1 cellular context compared by ENCODE assay signal in the genomic region with DNA sequence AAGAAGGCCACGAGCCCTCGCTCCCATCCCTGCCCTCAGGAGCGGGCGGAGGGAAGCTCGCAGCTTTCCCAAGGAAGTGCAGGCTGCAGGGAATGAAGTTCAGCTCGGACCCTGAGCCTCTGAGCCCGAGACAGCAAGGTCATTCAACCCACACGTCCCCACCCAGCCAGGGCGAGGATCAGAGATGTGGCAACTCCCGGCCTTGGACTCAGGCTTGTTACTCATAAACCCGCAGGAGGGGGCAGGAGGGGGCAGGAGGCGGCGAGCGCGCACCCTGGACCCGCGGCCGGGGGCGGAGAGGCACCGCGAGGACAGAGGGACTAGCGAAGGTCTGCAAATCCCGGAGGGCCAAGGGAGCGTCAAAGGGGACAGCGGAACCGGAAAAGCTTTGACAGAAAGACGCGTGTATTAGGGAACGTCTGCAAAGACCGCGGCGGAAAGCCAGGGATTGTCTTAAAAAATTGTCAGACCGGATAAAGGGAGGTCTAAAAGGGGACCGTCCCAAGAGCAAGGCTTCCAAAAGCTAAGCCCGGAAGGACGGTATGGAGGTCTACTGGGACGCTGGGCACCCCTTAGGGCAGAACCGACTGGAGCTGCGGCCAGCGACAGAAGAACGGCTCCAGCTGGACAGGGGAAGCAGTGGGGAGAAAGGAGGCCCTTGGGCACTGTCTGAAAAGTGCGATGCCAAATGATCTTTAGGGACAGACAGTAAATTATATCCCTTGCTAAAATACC.
A peak's percentile ranks its signal among the peaks of the same experiment; 100 is the strongest.
TF ChIP-seq lines count a peak whose summit lies in the region.

No MANE protein-coding gene starts in this region.

TF ChIP-seq in K562, 482 proteins besides CTCF, POLR2A, EP300 and RAD21 (continues in another document):
- TF ChIP-seq, protein P1, sequence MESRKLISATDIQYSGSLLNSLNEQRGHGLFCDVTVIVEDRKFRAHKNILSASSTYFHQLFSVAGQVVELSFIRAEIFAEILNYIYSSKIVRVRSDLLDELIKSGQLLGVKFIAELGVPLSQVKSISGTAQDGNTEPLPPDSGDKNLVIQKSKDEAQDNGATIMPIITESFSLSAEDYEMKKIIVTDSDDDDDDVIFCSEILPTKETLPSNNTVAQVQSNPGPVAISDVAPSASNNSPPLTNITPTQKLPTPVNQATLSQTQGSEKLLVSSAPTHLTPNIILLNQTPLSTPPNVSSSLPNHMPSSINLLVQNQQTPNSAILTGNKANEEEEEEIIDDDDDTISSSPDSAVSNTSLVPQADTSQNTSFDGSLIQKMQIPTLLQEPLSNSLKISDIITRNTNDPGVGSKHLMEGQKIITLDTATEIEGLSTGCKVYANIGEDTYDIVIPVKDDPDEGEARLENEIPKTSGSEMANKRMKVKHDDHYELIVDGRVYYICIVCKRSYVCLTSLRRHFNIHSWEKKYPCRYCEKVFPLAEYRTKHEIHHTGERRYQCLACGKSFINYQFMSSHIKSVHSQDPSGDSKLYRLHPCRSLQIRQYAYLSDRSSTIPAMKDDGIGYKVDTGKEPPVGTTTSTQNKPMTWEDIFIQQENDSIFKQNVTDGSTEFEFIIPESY (CRISPR knock-in tag; IDR thresholded peaks at IDR 0.05) = 0 out of 2 replicates have a peak, but pooled peaks have one; percentile 23
- TF ChIP-seq TCF7 (IDR thresholded peaks at IDR 0.05; ENCODE audit: borderline replicate concordance) (0 out of 2 replicates have a peak, but pooled peaks have one; percentile 22), DMBX1 (CRISPR knock-in tag; IDR thresholded peaks at IDR 0.05; ENCODE audit: borderline replicate concordance) (0 out of 2 replicates have a peak, but pooled peaks have one; percentile 18), SIN3A (IDR thresholded peaks at IDR 0.05; ENCODE audit: borderline replicate concordance in 2 of 2, control insufficient read depth in 1 of 2, low read depth in 2 of 2, low read length in 2 of 2) (peak in 1 of 2 experiments; percentile 7; a peak in 1 of 4 replicates), MEF2D (tag; conservative IDR thresholded peaks at IDR 0.05; ENCODE audit: low read depth) (no peak), FOXA1 (IDR thresholded peaks at IDR 0.05; ENCODE audit: borderline replicate concordance) (no peak), EHMT2 (IDR thresholded peaks at IDR 0.05) (peak; percentile 61; the same call in 1 of the 2 replicates), ZNF239 (CRISPR knock-in tag; IDR thresholded peaks at IDR 0.05) (peak; percentile 73), NCOA1 (IDR thresholded peaks at IDR 0.05; ENCODE audit: low read depth) (0 out of 2 replicates have a peak, but pooled peaks have one; percentile 30), NBN (IDR thresholded peaks at IDR 0.05; ENCODE audit: low read depth) (peak; percentile 45; the same call in 1 of the 2 replicates), TEAD4 (IDR thresholded peaks at IDR 0.05; ENCODE audit: low read length) (0 out of 2 replicates have a peak, but pooled peaks have one; percentile 0), TEAD4 (CRISPR knock-in tag; IDR thresholded peaks at IDR 0.05; ENCODE audit: borderline replicate concordance) (no peak), SAP30 (IDR thresholded peaks at IDR 0.05; ENCODE audit: borderline replicate concordance, insufficient read depth, low read depth, low read length, poor library complexity, severe bottlenecking) (no peak), ZNF224 (CRISPR knock-in tag; IDR thresholded peaks at IDR 0.05) (no peak), ZNF586 (CRISPR knock-in tag; conservative IDR thresholded peaks at IDR 0.05) (no peak), ZKSCAN8 (CRISPR knock-in tag; IDR thresholded peaks at IDR 0.05) (no peak), POLR3A (IDR thresholded peaks at IDR 0.05; ENCODE audit: borderline replicate concordance, extremely low read depth, insufficient read depth, insufficient read length) (no peak), ZNF561 (CRISPR knock-in tag; conservative IDR thresholded peaks at IDR 0.05) (0 out of 2 replicates have a peak, but pooled peaks have one; percentile 52), BRF1 (IDR thresholded peaks at IDR 0.05; ENCODE audit: borderline replicate concordance, extremely low read depth, insufficient read length) (no peak), SRF (CRISPR knock-in tag; IDR thresholded peaks at IDR 0.05) (no peak), L3MBTL2 (IDR thresholded peaks at IDR 0.05) (peak; percentile 68; the same call in 1 of the 2 replicates), ETV1 (tag; conservative IDR thresholded peaks at IDR 0.05; ENCODE audit: low read depth) (peak; percentile 94), POLR2G (IDR thresholded peaks at IDR 0.05; ENCODE audit: low read depth, low read length) (peak; percentile 91), KAT2B (IDR thresholded peaks at IDR 0.05; ENCODE audit: low read depth, low read length) (no peak), ZNF165 (CRISPR knock-in tag; IDR thresholded peaks at IDR 0.05; ENCODE audit: borderline replicate concordance) (no peak), RBFOX2 (IDR thresholded peaks at IDR 0.05; ENCODE audit: low read depth, low read length) (peak; percentile 87), CHD2 (IDR thresholded peaks at IDR 0.05; ENCODE audit: low read depth, low read length) (peak; percentile 38; the same call in 1 of the 2 replicates), OTX1 (CRISPR knock-in tag; IDR thresholded peaks at IDR 0.05) (peak; percentile 49; the same call in 1 of the 2 replicates), CXXC5 (CRISPR knock-in tag; IDR thresholded peaks at IDR 0.05) (peak; percentile 64), NELFE (IDR thresholded peaks at IDR 0.05; ENCODE audit: insufficient read depth, insufficient read length) (no peak), PRMT5 (CRISPR knock-in tag; IDR thresholded peaks at IDR 0.05) (no peak), FOXJ2 (tag; IDR thresholded peaks at IDR 0.05) (no peak), PML (IDR thresholded peaks at IDR 0.05; ENCODE audit: low read length) (peak; percentile 14), ZFX (CRISPR knock-in tag; IDR thresholded peaks at IDR 0.05) (peak; percentile 92), SAFB2 (IDR thresholded peaks at IDR 0.05; ENCODE audit: borderline replicate concordance, low read depth, low read length, severe bottlenecking) (no peak), FOXK1 (CRISPR knock-in tag; IDR thresholded peaks at IDR 0.05; ENCODE audit: borderline replicate concordance) (no peak), POLR2AphosphoS5 (IDR thresholded peaks at IDR 0.05; ENCODE audit: control insufficient read depth, insufficient read depth, low read depth, low read length) (peak; percentile 50; the same call in 1 of the 2 replicates), KLF1 (tag; IDR thresholded peaks at IDR 0.05) (peak; percentile 32; the same call in 1 of the 2 replicates)
- TF ChIP-seq, protein P2, sequence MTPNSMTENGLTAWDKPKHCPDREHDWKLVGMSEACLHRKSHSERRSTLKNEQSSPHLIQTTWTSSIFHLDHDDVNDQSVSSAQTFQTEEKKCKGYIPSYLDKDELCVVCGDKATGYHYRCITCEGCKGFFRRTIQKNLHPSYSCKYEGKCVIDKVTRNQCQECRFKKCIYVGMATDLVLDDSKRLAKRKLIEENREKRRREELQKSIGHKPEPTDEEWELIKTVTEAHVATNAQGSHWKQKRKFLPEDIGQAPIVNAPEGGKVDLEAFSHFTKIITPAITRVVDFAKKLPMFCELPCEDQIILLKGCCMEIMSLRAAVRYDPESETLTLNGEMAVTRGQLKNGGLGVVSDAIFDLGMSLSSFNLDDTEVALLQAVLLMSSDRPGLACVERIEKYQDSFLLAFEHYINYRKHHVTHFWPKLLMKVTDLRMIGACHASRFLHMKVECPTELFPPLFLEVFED (CRISPR knock-in tag; conservative IDR thresholded peaks at IDR 0.05) = 0 out of 2 replicates have a peak, but pooled peaks have one; percentile 31
- TF ChIP-seq, protein P3, sequence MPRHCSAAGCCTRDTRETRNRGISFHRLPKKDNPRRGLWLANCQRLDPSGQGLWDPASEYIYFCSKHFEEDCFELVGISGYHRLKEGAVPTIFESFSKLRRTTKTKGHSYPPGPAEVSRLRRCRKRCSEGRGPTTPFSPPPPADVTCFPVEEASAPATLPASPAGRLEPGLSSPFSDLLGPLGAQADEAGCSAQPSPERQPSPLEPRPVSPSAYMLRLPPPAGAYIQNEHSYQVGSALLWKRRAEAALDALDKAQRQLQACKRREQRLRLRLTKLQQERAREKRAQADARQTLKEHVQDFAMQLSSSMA (CRISPR knock-in tag; IDR thresholded peaks at IDR 0.05) = 0 out of 2 replicates have a peak, but pooled peaks have one; percentile 36
- TF ChIP-seq, protein P4, sequence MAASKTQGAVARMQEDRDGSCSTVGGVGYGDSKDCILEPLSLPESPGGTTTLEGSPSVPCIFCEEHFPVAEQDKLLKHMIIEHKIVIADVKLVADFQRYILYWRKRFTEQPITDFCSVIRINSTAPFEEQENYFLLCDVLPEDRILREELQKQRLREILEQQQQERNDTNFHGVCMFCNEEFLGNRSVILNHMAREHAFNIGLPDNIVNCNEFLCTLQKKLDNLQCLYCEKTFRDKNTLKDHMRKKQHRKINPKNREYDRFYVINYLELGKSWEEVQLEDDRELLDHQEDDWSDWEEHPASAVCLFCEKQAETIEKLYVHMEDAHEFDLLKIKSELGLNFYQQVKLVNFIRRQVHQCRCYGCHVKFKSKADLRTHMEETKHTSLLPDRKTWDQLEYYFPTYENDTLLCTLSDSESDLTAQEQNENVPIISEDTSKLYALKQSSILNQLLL (CRISPR knock-in tag; IDR thresholded peaks at IDR 0.05; ENCODE audit: borderline replicate concordance) = no peak
- TF ChIP-seq, protein P5, sequence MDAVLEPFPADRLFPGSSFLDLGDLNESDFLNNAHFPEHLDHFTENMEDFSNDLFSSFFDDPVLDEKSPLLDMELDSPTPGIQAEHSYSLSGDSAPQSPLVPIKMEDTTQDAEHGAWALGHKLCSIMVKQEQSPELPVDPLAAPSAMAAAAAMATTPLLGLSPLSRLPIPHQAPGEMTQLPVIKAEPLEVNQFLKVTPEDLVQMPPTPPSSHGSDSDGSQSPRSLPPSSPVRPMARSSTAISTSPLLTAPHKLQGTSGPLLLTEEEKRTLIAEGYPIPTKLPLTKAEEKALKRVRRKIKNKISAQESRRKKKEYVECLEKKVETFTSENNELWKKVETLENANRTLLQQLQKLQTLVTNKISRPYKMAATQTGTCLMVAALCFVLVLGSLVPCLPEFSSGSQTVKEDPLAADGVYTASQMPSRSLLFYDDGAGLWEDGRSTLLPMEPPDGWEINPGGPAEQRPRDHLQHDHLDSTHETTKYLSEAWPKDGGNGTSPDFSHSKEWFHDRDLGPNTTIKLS (IDR thresholded peaks at IDR 0.05; ENCODE audit: borderline replicate concordance, low read depth) = peak; percentile 53; the same call in 1 of the 2 replicates
- TF ChIP-seq, protein P6, sequence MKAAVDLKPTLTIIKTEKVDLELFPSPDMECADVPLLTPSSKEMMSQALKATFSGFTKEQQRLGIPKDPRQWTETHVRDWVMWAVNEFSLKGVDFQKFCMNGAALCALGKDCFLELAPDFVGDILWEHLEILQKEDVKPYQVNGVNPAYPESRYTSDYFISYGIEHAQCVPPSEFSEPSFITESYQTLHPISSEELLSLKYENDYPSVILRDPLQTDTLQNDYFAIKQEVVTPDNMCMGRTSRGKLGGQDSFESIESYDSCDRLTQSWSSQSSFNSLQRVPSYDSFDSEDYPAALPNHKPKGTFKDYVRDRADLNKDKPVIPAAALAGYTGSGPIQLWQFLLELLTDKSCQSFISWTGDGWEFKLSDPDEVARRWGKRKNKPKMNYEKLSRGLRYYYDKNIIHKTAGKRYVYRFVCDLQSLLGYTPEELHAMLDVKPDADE (conservative IDR thresholded peaks at IDR 0.05; ENCODE audit: control insufficient read depth, low read depth, low read length) = no peak
- TF ChIP-seq, protein P7, sequence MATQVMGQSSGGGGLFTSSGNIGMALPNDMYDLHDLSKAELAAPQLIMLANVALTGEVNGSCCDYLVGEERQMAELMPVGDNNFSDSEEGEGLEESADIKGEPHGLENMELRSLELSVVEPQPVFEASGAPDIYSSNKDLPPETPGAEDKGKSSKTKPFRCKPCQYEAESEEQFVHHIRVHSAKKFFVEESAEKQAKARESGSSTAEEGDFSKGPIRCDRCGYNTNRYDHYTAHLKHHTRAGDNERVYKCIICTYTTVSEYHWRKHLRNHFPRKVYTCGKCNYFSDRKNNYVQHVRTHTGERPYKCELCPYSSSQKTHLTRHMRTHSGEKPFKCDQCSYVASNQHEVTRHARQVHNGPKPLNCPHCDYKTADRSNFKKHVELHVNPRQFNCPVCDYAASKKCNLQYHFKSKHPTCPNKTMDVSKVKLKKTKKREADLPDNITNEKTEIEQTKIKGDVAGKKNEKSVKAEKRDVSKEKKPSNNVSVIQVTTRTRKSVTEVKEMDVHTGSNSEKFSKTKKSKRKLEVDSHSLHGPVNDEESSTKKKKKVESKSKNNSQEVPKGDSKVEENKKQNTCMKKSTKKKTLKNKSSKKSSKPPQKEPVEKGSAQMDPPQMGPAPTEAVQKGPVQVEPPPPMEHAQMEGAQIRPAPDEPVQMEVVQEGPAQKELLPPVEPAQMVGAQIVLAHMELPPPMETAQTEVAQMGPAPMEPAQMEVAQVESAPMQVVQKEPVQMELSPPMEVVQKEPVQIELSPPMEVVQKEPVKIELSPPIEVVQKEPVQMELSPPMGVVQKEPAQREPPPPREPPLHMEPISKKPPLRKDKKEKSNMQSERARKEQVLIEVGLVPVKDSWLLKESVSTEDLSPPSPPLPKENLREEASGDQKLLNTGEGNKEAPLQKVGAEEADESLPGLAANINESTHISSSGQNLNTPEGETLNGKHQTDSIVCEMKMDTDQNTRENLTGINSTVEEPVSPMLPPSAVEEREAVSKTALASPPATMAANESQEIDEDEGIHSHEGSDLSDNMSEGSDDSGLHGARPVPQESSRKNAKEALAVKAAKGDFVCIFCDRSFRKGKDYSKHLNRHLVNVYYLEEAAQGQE (CRISPR knock-in tag; IDR thresholded peaks at IDR 0.05; ENCODE audit: low read depth) = 0 out of 2 replicates have a peak, but pooled peaks have one; percentile 10
- TF ChIP-seq, protein P8, sequence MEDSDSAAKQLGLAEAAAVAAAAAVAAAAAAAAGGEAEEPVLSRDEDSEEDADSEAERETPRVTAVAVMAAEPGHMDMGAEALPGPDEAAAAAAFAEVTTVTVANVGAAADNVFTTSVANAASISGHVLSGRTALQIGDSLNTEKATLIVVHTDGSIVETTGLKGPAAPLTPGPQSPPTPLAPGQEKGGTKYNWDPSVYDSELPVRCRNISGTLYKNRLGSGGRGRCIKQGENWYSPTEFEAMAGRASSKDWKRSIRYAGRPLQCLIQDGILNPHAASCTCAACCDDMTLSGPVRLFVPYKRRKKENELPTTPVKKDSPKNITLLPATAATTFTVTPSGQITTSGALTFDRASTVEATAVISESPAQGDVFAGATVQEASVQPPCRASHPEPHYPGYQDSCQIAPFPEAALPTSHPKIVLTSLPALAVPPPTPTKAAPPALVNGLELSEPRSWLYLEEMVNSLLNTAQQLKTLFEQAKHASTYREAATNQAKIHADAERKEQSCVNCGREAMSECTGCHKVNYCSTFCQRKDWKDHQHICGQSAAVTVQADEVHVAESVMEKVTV (CRISPR knock-in tag; IDR thresholded peaks at IDR 0.05) = 0 out of 2 replicates have a peak, but pooled peaks have one; percentile 37
